ENCODE assay signal across 13 cellular contexts in the genomic region with DNA sequence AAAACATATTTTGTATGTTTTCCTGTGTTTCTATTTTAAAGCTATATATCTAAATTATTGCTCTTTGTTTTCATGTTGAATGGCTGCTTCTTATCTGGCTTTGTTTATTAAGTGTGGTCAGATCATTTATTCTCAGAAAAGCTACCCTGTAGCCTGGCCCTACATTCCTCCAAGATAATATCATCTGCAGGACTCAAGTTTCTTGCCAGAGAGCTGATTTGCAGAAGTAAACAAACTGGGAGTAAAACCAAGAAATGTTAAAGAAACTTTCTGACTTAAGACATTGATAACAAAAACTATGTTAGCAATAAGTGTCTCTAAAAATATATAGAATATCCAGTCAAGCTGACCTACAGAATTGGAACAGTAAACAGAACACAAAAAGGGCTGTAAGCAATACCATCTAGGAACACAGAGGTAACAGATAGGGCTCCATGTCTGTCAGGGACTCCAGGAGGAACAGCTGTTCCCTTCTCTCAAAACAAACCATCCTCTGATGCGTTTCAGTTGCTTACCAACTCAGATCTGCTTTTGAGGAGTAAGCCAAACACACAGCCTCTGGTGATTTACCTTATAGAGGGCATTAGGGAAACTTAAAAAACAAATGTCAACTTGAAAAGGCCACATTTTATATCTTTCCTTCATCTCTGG. TPM values are rescaled to one million over a fixed set of nuclear protein-coding genes. Genes with fewer than 3 reads are reported as not detected.
A peak's percentile ranks its signal among the peaks of the same experiment; 100 is the strongest.
DNase-seq lines count a peak whose midpoint lies in the region; ATAC-seq, FAIRE-seq and TF ChIP-seq lines count a peak whose summit lies in the region.
"Had no signal": no experiment of that assay in that cellular context is flagged by ENCODE, and none has a peak within 500 bp of the region (broad histone marks: within the 10 kb centered on the region; RNA-seq: fewer than 3 reads in every experiment).

No MANE protein-coding gene starts in this region.

- H3K27ac ChIP-seq in endothelial cell of umbilical vein (ENCODE audit: insufficient read depth, low read depth, low read length) (no peak overlapping the region), dorsolateral prefrontal cortex (no peak overlapping the region)

- no peak overlapping the region for H3K9ac ChIP-seq in endothelial cell of umbilical vein (replicated peaks; ENCODE audit: extremely low read depth, insufficient read depth, low read length)

- no peak overlapping the region for H3K4me2 ChIP-seq in endothelial cell of umbilical vein (ENCODE audit: insufficient read depth, low read length)

- peaks cover 2% of the 10 kb centered on the region for H3K4me1 ChIP-seq in endothelial cell of umbilical vein (ENCODE audit: control insufficient read depth, extremely low read depth, insufficient read depth, low read length)

- BruUV-seq in endothelial cell of umbilical vein (replicated peaks; lab: Mats Ljungman, UMichigan): no TSS peak

- no peaks in the 10 kb centered on the region for H3K9me1 ChIP-seq in endothelial cell of umbilical vein (replicated peaks; ENCODE audit: control insufficient read depth, extremely low read depth, insufficient read depth, low read length)

- H3K36me3 ChIP-seq in endothelial cell of umbilical vein (ENCODE audit: control insufficient read depth in 2 of 2, extremely low read depth in 1 of 2, insufficient read depth in 2 of 2, low read length in 2 of 2): no peaks in the 10 kb centered on the region

- ATAC-seq in GM18909 (IDR thresholded peaks at IDR 0.05; ENCODE audit: poor library complexity, unreplicated experiment): no peak
- no peak for ATAC-seq in HG02973 (IDR thresholded peaks at IDR 0.05; ENCODE audit: unreplicated experiment)
- no peak for ATAC-seq in GM18858 (IDR thresholded peaks at IDR 0.05; ENCODE audit: unreplicated experiment)

- H4K20me1 ChIP-seq in endothelial cell of umbilical vein (replicated peaks; ENCODE audit: control insufficient read depth, extremely low read depth, insufficient read depth, low read length): no peaks in the 10 kb centered on the region

- no peaks in the 10 kb centered on the region for H3K27me3 ChIP-seq in endothelial cell of umbilical vein (ENCODE audit: control insufficient read depth in 2 of 2, insufficient read depth in 2 of 2, low read length in 2 of 2)
- H3K27me3 ChIP-seq in dorsolateral prefrontal cortex: no peaks in the 10 kb centered on the region

- peak; percentile 49 for FAIRE-seq in endothelial cell of umbilical vein (lab: Jason Lieb, UNC)
- FAIRE-seq: G401.6 had no signal

- TF ChIP-seq POLR2A in endothelial cell of umbilical vein (IDR thresholded peaks at IDR 0.05; ENCODE audit: low read depth, low read length): no peak

- TF ChIP-seq CTCF in endothelial cell of umbilical vein (IDR thresholded peaks at IDR 0.05; ENCODE audit: extremely low read depth in 1 of 2, insufficient read depth in 1 of 2, low read depth in 1 of 2, low read length in 2 of 2): no peak
- no peak for TF ChIP-seq CTCF in dorsolateral prefrontal cortex (IDR thresholded peaks at IDR 0.05 in 54 of 56, conservative IDR thresholded peaks at IDR 0.05 in 2 of 56; ENCODE audit: low read depth in 1 of 56, partially characterized antibody in 56 of 56)

- dilution Hi-C loops in endothelial cell of umbilical vein (cut with MboI; ENCODE audit: extremely low pct_ligation_motif_present, low sequenced_read_pairs): no loop called here

- H3K9me3 ChIP-seq in endothelial cell of umbilical vein (replicated peaks; ENCODE audit: control insufficient read depth, insufficient read depth, low read length): no peaks in the 10 kb centered on the region

- no peaks in the 10 kb centered on the region for H3K79me2 ChIP-seq in endothelial cell of umbilical vein (ENCODE audit: control insufficient read depth, insufficient read depth, low read length)

- H3K4me3 ChIP-seq in endothelial cell of umbilical vein (replicated peaks in 1 of 3; ENCODE audit: insufficient read depth in 1 of 3, low read depth in 1 of 3, low read length in 3 of 3): no peak overlapping the region
- no peak overlapping the region for H3K4me3 ChIP-seq in dorsolateral prefrontal cortex

- DNase-seq in EH (ENCODE audit: low read depth): peak; percentile 79
- DNase-seq in NCI-H524 treated with DMSO at 0.1 percent for 48 hours (lab: John Stamatoyannopoulos, UW): peak; percentile 19
- DNase-seq in endothelial cell of umbilical vein (ENCODE audit: low read depth, low spot score): peak; percentile 70
- DNase-seq in renal cortical epithelial cell (ENCODE audit: low read depth): peak; percentile 65
- DNase-seq in dorsolateral prefrontal cortex: no peak
- DNase-seq: caudate nucleus, hypothalamus, NCI-H2081, SW 1271 had no signal

- peak overlapping the region; percentile 31 for H2AFZ ChIP-seq in endothelial cell of umbilical vein (ENCODE audit: low read depth, low read length)

- POLR2A ChIA-PET in endothelial cell of umbilical vein (lab: Charles Lee): no interaction called here

- intact Hi-C loops in endothelial cell of umbilical vein (cut with micrococcal nuclease): no loop called here
- intact Hi-C loops in dorsolateral prefrontal cortex (cut with DNase I): no loop called here

- CTCF ChIA-PET in endothelial cell of umbilical vein (lab: Charles Lee): no interaction called here

TF ChIP-seq in endothelial cell of umbilical vein, 7 proteins besides CTCF, POLR2A, EP300 and RAD21:
- no peak for TF ChIP-seq FOS (IDR thresholded peaks at IDR 0.05; ENCODE audit: borderline replicate concordance, insufficient read depth, low read length)
- no peak for TF ChIP-seq MYC (IDR thresholded peaks at IDR 0.05; ENCODE audit: low read depth, low read length)
- TF ChIP-seq JUN (IDR thresholded peaks at IDR 0.05; ENCODE audit: borderline replicate concordance, insufficient read depth, insufficient read length, low read depth): no peak
- TF ChIP-seq EZH2 (IDR thresholded peaks at IDR 0.05; ENCODE audit: borderline replicate concordance, low read depth, low read length, severe bottlenecking): no peak
- TF ChIP-seq GATA2 (IDR thresholded peaks at IDR 0.05; ENCODE audit: insufficient read depth, insufficient read length, low read depth, low read length): no peak
- no peak for TF ChIP-seq MAX (IDR thresholded peaks at IDR 0.05; ENCODE audit: insufficient read depth, insufficient read length)
- no peak for TF ChIP-seq POLR2AphosphoS5 (IDR thresholded peaks at IDR 0.05; ENCODE audit: insufficient read depth, low read depth, low read length)
TF ChIP-seq in endothelial cell of umbilical vein: peak in this region for 0.

RNA-seq across cellular contexts. Expression of gene CEP85L, which starts 17.5 kb away (rescaled TPM):
- total RNA-seq in endothelial cell of umbilical vein (9.2 and 12.0 TPM in 2 replicates), renal cortical epithelial cell (7.6 and 15.3 TPM in 2 replicates), dorsolateral prefrontal cortex (10 to 100 TPM; 25.2 to 62.1 (median 36.1) TPM)
- 1.5 and 1.8 TPM in 2 replicates for polyA plus RNA-seq in endothelial cell of umbilical vein
- polyA plus RNA-seq in endothelial cell of umbilical vein (2011; cell fraction: cytosol; rRNA removed): 1.4 and 1.5 TPM in 2 replicates
- polyA plus RNA-seq in endothelial cell of umbilical vein (2011; cell fraction: nucleus; rRNA removed): 7.0 and 8.0 TPM in 2 replicates
- 4.2 and 4.9 TPM in 2 replicates for polyA plus RNA-seq in endothelial cell of umbilical vein (2012)
- polyA minus RNA-seq in endothelial cell of umbilical vein: 38.8 and 44.9 TPM in 2 replicates
- 2.3 TPM for polyA minus RNA-seq in endothelial cell of umbilical vein (2011; cell fraction: cytosol; rRNA and poly(A)+ RNA removed)
- polyA minus RNA-seq in endothelial cell of umbilical vein (2011; cell fraction: nucleus; rRNA and poly(A)+ RNA removed): 67.2 and 142 TPM in 2 replicates

Comparison
In these comparisons a context has a peak if more than half of its experiments do, and no peak if none do; other contexts are left out.
1. DNase-seq: peak in EH (single experiment), NCI-H524 treated with DMSO at 0.1 percent for 48 hours (single experiment), endothelial cell of umbilical vein (single experiment) and renal cortical epithelial cell (single experiment); none in dorsolateral prefrontal cortex (0 of 10).